In the genomic region with DNA sequence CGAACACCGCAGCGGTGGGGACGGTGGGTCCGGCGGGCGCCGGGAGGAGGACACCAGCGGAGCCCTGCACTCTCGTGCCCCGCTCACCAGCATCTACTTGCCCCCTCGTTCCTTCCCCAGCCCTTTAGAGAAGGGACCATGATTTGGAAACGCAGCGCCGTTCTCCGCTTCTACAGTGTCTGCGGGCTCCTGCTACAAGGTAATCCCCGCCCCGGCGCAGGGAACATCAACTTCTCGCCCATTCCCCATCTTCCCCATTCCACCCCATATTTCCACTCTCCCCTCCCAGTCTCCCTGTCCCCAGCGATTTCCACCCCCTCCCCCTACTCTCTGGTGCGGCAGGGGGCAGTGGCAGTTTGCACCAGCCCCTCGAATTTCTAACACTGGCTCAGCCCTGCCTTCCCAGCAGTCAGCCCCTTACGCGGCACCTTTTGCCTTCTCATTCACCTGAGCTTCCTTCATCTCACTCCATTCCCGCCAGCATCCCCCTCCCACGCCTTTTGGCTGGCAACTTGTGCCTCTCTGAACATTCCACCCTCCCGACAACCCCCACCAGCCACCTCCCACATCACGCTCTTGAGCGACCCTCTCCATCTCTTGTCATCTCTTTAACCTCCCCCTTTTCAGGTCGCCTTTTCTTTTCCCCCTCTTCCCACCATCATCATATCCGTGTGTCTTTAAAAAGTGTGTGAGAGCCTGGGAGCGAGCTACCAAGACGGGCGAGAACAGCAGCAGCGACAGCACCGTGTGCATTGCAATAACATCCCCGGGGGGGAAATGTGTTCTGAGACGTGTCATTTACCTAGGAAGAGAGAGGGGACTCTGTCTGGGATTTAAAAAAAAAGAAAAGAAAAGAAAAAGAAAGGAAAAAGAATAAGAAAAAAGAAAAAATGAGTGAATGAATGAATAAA, we compare ENCODE assay signal across 8 cellular contexts. TPM values are rescaled to one million over a fixed set of nuclear protein-coding genes. Genes with fewer than 3 reads are reported as not detected.
DNase-seq lines count a peak whose midpoint lies in the region; ATAC-seq and TF ChIP-seq lines count a peak whose summit lies in the region.

No MANE protein-coding gene starts in this region.

- TF ChIP-seq CTCF in cardiac muscle cell (IDR thresholded peaks at IDR 0.05; ENCODE audit: low read depth, low read length) (no peak), body of pancreas (IDR thresholded peaks at IDR 0.05) (no peak), lower leg skin (IDR thresholded peaks at IDR 0.05) (no peak), upper lobe of left lung (IDR thresholded peaks at IDR 0.05) (no peak)

- peaks cover 40% of the 10 kb centered on the region for H3K27me3 ChIP-seq in cardiac muscle cell
- peaks cover 0 to 20% of the 10 kb centered on the region in 2 donors for H3K27me3 ChIP-seq in body of pancreas
- H3K27me3 ChIP-seq in upper lobe of left lung, result peaks cover 0 to 17% (median 8%) of the 10 kb centered on the region in 4 donors

- H3K27ac ChIP-seq in cardiac muscle cell, result no peak overlapping the region
- H3K27ac ChIP-seq in body of pancreas, result no peak overlapping the region
- no peak overlapping the region for H3K27ac ChIP-seq in upper lobe of left lung

- peaks cover 5% of the 10 kb centered on the region for H3K4me1 ChIP-seq in cardiac muscle cell (ENCODE audit: low read depth)
- H3K4me1 ChIP-seq in body of pancreas, result peaks cover 17% of the 10 kb centered on the region
- peaks cover 10 to 19% (median 15%) of the 10 kb centered on the region in 4 donors for H3K4me1 ChIP-seq in upper lobe of left lung

- TF ChIP-seq EP300 in upper lobe of left lung (IDR thresholded peaks at IDR 0.05), result no peak

- H3K9me3 ChIP-seq in cardiac muscle cell (ENCODE audit: low read depth) (no peaks in the 10 kb centered on the region), body of pancreas (no peaks in the 10 kb centered on the region), upper lobe of left lung (no peaks in the 10 kb centered on the region)

- no peak for TF ChIP-seq POLR2A in body of pancreas (IDR thresholded peaks at IDR 0.05)
- no peak for TF ChIP-seq POLR2A in lower leg skin (IDR thresholded peaks at IDR 0.05)
- TF ChIP-seq POLR2A in upper lobe of left lung (IDR thresholded peaks at IDR 0.05), result no peak

- DNase-seq in cardiac muscle cell (ENCODE audit: low read depth in 1 of 2, low spot score in 1 of 2), result peak in 1 of 2 donors; percentile 17
- DNase-seq in cardiac septum (ENCODE audit: low spot score), result no peak
- DNase-seq in body of pancreas, result peak in 1 of 4 donors; percentile 11
- DNase-seq in lower leg skin (ENCODE audit: low spot score in 2 of 2), result no peak
- no peak for DNase-seq in upper lobe of left lung
- no peak for DNase-seq in dedifferentiated amniotic fluid mesenchymal stem cell (ENCODE audit: extremely low spot score)

- intact Hi-C loops in cardiac septum (cut with DNase I) (no loop called here), body of pancreas (cut with DNase I) (no loop called here), lower leg skin (cut with DNase I; ENCODE audit: low total_unique reads) (no loop called here)

- H3K4me3 ChIP-seq in cardiac muscle cell, result peak overlapping the region; percentile 26
- peak overlapping the region; percentile 13 to 18 for H3K4me3 ChIP-seq in body of pancreas
- peak overlapping the region; percentile 30 for H3K4me3 ChIP-seq in lower leg skin (ENCODE audit: low read depth, poor library complexity, severe bottlenecking)
- H3K4me3 ChIP-seq in upper lobe of left lung, result peak overlapping the region in 3 of 4 donors; percentile 41 to 55 (median 54)

- ATAC-seq in body of pancreas (no peak), upper lobe of left lung (ENCODE audit: low FRiP score in 2 of 2) (no peak), HG03460 (IDR thresholded peaks at IDR 0.05; ENCODE audit: unreplicated experiment) (no peak), GM19463 (IDR thresholded peaks at IDR 0.05; ENCODE audit: unreplicated experiment) (no peak)

- H3K36me3 ChIP-seq in cardiac muscle cell, result no peaks in the 10 kb centered on the region
- H3K36me3 ChIP-seq in body of pancreas (replicated peaks in 1 of 2; ENCODE audit: insufficient read depth in 1 of 2, low read depth in 2 of 2), result no peaks in the 10 kb centered on the region
- no peaks in the 10 kb centered on the region for H3K36me3 ChIP-seq in upper lobe of left lung

- 2 to 3% methylated on average over 36 to 40 of the region's 40 CpGs for WGBS in body of pancreas, 2 donors
- WGBS in lower leg skin, 2 donors, result 2 to 3% methylated on average over 36 to 40 of the region's 40 CpGs
- 3 to 5% methylated on average over 34 to 40 of the region's 40 CpGs for WGBS in upper lobe of left lung, 2 donors

RNA-seq across cellular contexts. Expression of gene CADM2, which starts 0.9 kb away (rescaled TPM):
- total RNA-seq in cardiac muscle cell (0.15 and 1.2 TPM in 2 replicates), cardiac septum (0.65 TPM), body of pancreas (1 to 10 TPM in 1 of 2 donors, under 1 TPM in 1; 0.26 to 1.3 TPM), lower leg skin (1 to 10 TPM in 1 of 4 donors, under 1 TPM in 3; 0.13 to 2.1 (median 0.58) TPM), upper lobe of left lung (1 to 10 TPM in 4 of 6 donors, under 1 TPM in 2; under 0.01 to 4.6 (median 1.2) TPM)
- polyA plus RNA-seq in cardiac muscle cell, result 0.30 and 0.40 TPM in 2 replicates
